ENCODE assay signal across 18 cellular contexts in genomic region chr3:134933997-134934396, GRCh38.
DNase-seq lines count a peak whose midpoint lies in the region; ATAC-seq and TF ChIP-seq lines count a peak whose summit lies in the region.
"Had no signal": no experiment of that assay in that cellular context is flagged by ENCODE, and none has a peak within 500 bp of the region (broad histone marks: within the 10 kb centered on the region; RNA-seq: fewer than 3 reads in every experiment).

No MANE protein-coding gene starts in this region.

- no peak for ATAC-seq in HG02973 (IDR thresholded peaks at IDR 0.05; ENCODE audit: unreplicated experiment)
- ATAC-seq: Right ventricle myocardium inferior had no signal

- H3K27ac ChIP-seq in sigmoid colon, result peak overlapping the region in 1 of 4 donors; percentile 83
- H3K27ac ChIP-seq in effector memory CD4-positive, alpha-beta T cell (ENCODE audit: insufficient read depth, low read length, poor library complexity, severe bottlenecking), result no peak overlapping the region
- H3K27ac ChIP-seq: 22Rv1, C4-2B, SK-N-MC had no signal

- no peak for TF ChIP-seq POLR2A in sigmoid colon (IDR thresholded peaks at IDR 0.05)

- H3K27me3 ChIP-seq in sigmoid colon, result no peaks in the 10 kb centered on the region
- H3K27me3 ChIP-seq in effector memory CD4-positive, alpha-beta T cell (replicated peaks; ENCODE audit: control insufficient read depth, insufficient read depth, low read length, poor library complexity, severe bottlenecking), result no peaks in the 10 kb centered on the region

- H3K4me3 ChIP-seq in sigmoid colon, result no peak overlapping the region
- H3K4me3 ChIP-seq in effector memory CD4-positive, alpha-beta T cell (ENCODE audit: insufficient read depth, low read depth, low read length, poor library complexity, severe bottlenecking), result no peak overlapping the region
- H3K4me3 ChIP-seq: SK-N-MC had no signal

- DNase-seq in DMS79 treated with DMSO at 0.1 percent for 48 hours (lab: John Stamatoyannopoulos, UW), result peak; percentile 20
- DNase-seq in DMS79 (lab: John Stamatoyannopoulos, UW), result no peak
- peak; percentile 89 for DNase-seq in NCI-H146 treated with DMSO at 0.1 percent for 48 hours (lab: John Stamatoyannopoulos, UW; ENCODE audit: unreplicated experiment)
- peak; percentile 89 for DNase-seq in NCI-H69 (lab: John Stamatoyannopoulos, UW)
- peak; percentile 39 for DNase-seq in sigmoid colon
- DNase-seq in NCI-H82 (lab: John Stamatoyannopoulos, UW), result no peak
- no peak for DNase-seq in effector memory CD4-positive, alpha-beta T cell
- DNase-seq: AML-193, H9, KG1, MV-4-11, NCI-H1694 treated with DMSO at 0.1 percent for 48 hours, NCI-H524 had no signal

- no peaks in the 10 kb centered on the region for H3K36me3 ChIP-seq in sigmoid colon
- no peaks in the 10 kb centered on the region for H3K36me3 ChIP-seq in effector memory CD4-positive, alpha-beta T cell (ENCODE audit: control insufficient read depth, insufficient read depth, low read length)

- H3K4me1 ChIP-seq in sigmoid colon, result peaks cover 0 to 57% (median 11%) of the 10 kb centered on the region in 4 donors
- no peaks in the 10 kb centered on the region for H3K4me1 ChIP-seq in effector memory CD4-positive, alpha-beta T cell (ENCODE audit: control insufficient read depth, insufficient read depth, low read length, poor library complexity, severe bottlenecking)

- no peaks in the 10 kb centered on the region for H3K9me3 ChIP-seq in sigmoid colon
- H3K9me3 ChIP-seq in effector memory CD4-positive, alpha-beta T cell (ENCODE audit: control insufficient read depth, low read length), result no peaks in the 10 kb centered on the region

- 77 to 82% methylated on average over 4 of the region's 4 CpGs for WGBS in sigmoid colon, 2 donors

- no peak for TF ChIP-seq CTCF in sigmoid colon (IDR thresholded peaks at IDR 0.05)

- no peak for TF ChIP-seq EP300 in sigmoid colon (IDR thresholded peaks at IDR 0.05)

- intact Hi-C loops in sigmoid colon (cut with DNase I), result loop anchor here (5.0 kb wide), 1 partner anchor 137 kb away; the partner anchor contains the start of gene EPHB1

Comparison
In these comparisons a context has a peak if more than half of its experiments do, and no peak if none do; other contexts are left out.
1. DNase-seq: peak in DMS79 treated with DMSO at 0.1 percent for 48 hours (single experiment), NCI-H146 treated with DMSO at 0.1 percent for 48 hours (single experiment), NCI-H69 (single experiment) and sigmoid colon (single experiment); none in DMS79 (single experiment), NCI-H82 (single experiment) and effector memory CD4-positive, alpha-beta T cell (0 of 3).